In the genomic region with DNA sequence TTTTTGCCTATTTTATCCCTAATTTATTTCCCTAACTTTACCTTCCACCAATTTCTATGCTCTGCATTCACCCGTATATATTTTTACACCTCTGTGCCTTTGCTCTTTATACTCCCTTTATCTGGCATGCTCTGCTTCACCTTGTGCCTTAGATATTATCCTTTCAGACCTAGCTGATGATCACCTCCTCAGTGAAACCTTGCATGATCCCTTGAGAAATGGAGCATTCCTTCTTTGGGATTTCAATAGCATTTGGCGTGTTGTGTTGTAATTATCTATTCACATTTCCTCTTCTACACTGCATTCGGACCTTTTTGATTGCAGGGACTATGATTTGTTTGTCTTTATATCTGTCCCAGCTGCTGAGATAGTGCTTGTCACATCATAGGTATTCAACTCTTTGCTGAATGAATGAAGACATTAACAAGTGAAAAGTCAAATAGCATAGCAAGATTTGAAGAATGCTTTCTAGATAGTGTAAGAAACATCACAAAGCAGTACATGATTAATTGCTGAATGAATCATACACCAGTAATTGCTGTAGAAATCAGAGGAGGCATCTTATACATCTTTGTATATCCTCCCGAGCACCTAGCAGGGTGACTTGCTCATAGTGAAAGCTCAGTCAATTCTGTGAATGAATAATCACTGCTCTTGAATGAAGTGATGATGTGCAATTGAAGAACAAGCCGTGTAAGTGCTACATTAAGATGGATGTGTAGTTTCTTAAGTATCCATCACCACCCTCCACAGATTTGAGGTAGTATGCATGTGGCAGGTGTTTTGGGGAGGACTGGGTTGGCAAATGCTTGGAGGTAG, we compare ENCODE assay signal across 9 cellular contexts. TPM values are rescaled to one million over a fixed set of nuclear protein-coding genes. Genes with fewer than 3 reads are reported as not detected.
A peak's percentile ranks its signal among the peaks of the same experiment; 100 is the strongest.
DNase-seq lines count a peak whose midpoint lies in the region; ATAC-seq lines count a peak whose summit lies in the region.
"Had no signal": no experiment of that assay in that cellular context is flagged by ENCODE, and none has a peak within 500 bp of the region (broad histone marks: within the 10 kb centered on the region; RNA-seq: fewer than 3 reads in every experiment).

No MANE protein-coding gene starts in this region.

- DNase-seq in activated T-cell treated with anti-CD3 and anti-CD28 coated beads for 48 hours (ENCODE audit: low read depth), result peak; percentile 2
- DNase-seq in activated T-cell treated with anti-CD3 and anti-CD28 coated beads, Interleukin-2, amount 50 U/mL, for 1 hour, result no peak
- no peak for DNase-seq in stimulated activated naive B cell treated with anti-CD40 and anti-IgM and Interleukin-4, amounts not matched to agents 10 μg/mL and 1 μg/mL and 100 μg/mL, for 72 hours
- DNase-seq in ureter (ENCODE audit: low spot score), result no peak
- DNase-seq in HT-29 (ENCODE audit: low spot score), result no peak
- DNase-seq in GM19240 (ENCODE audit: insufficient read length, low spot score), result no peak

- no peak overlapping the region for H3K4me3 Mint-ChIP-seq in activated T-helper 17 cell treated with anti-CD3 and anti-CD28 coated beads, Interleukin-2, amount 50 U/mL, for 72 hours
- H3K4me3 Mint-ChIP-seq in stimulated activated naive B cell treated with anti-CD40 and anti-IgM and Interleukin-4, amounts not matched to agents 10 μg/mL and 1 μg/mL and 100 μg/mL, for 72 hours, result no peak overlapping the region

- H3K36me3 Mint-ChIP-seq in activated T-helper 17 cell treated with anti-CD3 and anti-CD28 coated beads, Interleukin-2, amount 50 U/mL, for 72 hours (ENCODE audit: low read depth), result peaks cover 18% of the 10 kb centered on the region
- H3K36me3 Mint-ChIP-seq in stimulated activated naive B cell treated with anti-CD40 and anti-IgM and Interleukin-4, amounts not matched to agents 10 μg/mL and 1 μg/mL and 100 μg/mL, for 72 hours, result peaks cover 5 to 11% of the 10 kb centered on the region in 2 donors

- no peaks in the 10 kb centered on the region for H3K27me3 Mint-ChIP-seq in activated T-helper 17 cell treated with anti-CD3 and anti-CD28 coated beads, Interleukin-2, amount 50 U/mL, for 72 hours
- H3K27me3 Mint-ChIP-seq in stimulated activated naive B cell treated with anti-CD40 and anti-IgM and Interleukin-4, amounts not matched to agents 10 μg/mL and 1 μg/mL and 100 μg/mL, for 72 hours, result no peaks in the 10 kb centered on the region
- H3K27me3 Mint-ChIP-seq: progenitor cell of endocrine pancreas had no signal

- no peak overlapping the region for H3K27ac Mint-ChIP-seq in activated T-helper 17 cell treated with anti-CD3 and anti-CD28 coated beads, Interleukin-2, amount 50 U/mL, for 72 hours
- H3K27ac Mint-ChIP-seq in stimulated activated naive B cell treated with anti-CD40 and anti-IgM and Interleukin-4, amounts not matched to agents 10 μg/mL and 1 μg/mL and 100 μg/mL, for 72 hours, result no peak overlapping the region
- H3K27ac Mint-ChIP-seq: progenitor cell of endocrine pancreas had no signal

- no peaks in the 10 kb centered on the region for H3K9me3 Mint-ChIP-seq in activated T-helper 17 cell treated with anti-CD3 and anti-CD28 coated beads, Interleukin-2, amount 50 U/mL, for 72 hours
- no peaks in the 10 kb centered on the region for H3K9me3 Mint-ChIP-seq in stimulated activated naive B cell treated with anti-CD40 and anti-IgM and Interleukin-4, amounts not matched to agents 10 μg/mL and 1 μg/mL and 100 μg/mL, for 72 hours

- ATAC-seq in HG02981 (IDR thresholded peaks at IDR 0.05; ENCODE audit: unreplicated experiment), result peak; percentile 33
- ATAC-seq in activated T-helper 17 cell treated with anti-CD3 and anti-CD28 coated beads, Interleukin-2, amount 50 U/mL, for 72 hours (replicated peaks), result peak; percentile 82
- peak; percentile 27 to 51 for ATAC-seq in stimulated activated naive B cell treated with anti-CD40 and anti-IgM and Interleukin-4, amounts not matched to agents 10 μg/mL and 1 μg/mL and 100 μg/mL, for 72 hours (replicated peaks)

- peaks cover 16% of the 10 kb centered on the region for H3K4me1 Mint-ChIP-seq in activated T-helper 17 cell treated with anti-CD3 and anti-CD28 coated beads, Interleukin-2, amount 50 U/mL, for 72 hours
- H3K4me1 Mint-ChIP-seq in stimulated activated naive B cell treated with anti-CD40 and anti-IgM and Interleukin-4, amounts not matched to agents 10 μg/mL and 1 μg/mL and 100 μg/mL, for 72 hours, result peaks cover 13 to 21% of the 10 kb centered on the region in 2 donors

RNA-seq across cellular contexts. Expression of gene TM9SF3, which starts 2.0 kb away (rescaled TPM):
- 100 to 1,000 TPM in 1 of 2 donors, 10 to 100 TPM in 1; 80.3 to 101 TPM for total RNA-seq in activated T-helper 17 cell treated with anti-CD3 and anti-CD28 coated beads, Interleukin-2, amount 50 U/mL, for 72 hours
- 163 TPM for total RNA-seq in ureter
- 42.3 and 52.0 TPM in 2 replicates for total RNA-seq in HT-29 (2014; rRNA removed; shearing (Covaris generic))
